ENCODE assay signal across 8 cellular contexts in the genomic region with DNA sequence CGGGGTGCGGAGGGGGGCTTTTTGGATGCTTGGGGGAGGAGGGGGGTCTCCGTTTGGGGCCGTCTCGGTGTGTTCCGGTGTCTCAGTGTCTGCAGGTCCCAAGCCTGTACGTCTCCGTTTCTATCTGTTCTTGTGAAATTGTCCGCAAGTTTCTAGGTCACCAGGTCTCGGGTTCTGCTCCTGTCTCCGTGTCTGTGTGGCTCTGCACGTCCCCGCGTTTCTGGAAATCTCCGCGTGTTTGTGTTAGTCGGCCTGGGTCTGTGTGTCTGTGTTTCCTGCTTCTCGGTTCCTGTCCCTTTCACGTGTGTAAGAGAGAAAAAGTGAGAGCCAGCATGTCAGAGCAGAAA. TPM values are rescaled to one million over a fixed set of nuclear protein-coding genes. Genes with fewer than 3 reads are reported as not detected.
DNase-seq lines count a peak whose midpoint lies in the region; ATAC-seq, FAIRE-seq and TF ChIP-seq lines count a peak whose summit lies in the region.

No MANE protein-coding gene starts in this region.

- H3K4me3 Mint-ChIP-seq in astrocyte (ENCODE audit: unreplicated experiment) = peak overlapping the region; percentile 94
- peak overlapping the region; percentile 79 for H3K4me3 Mint-ChIP-seq in stimulated activated memory B cell treated with anti-CD40 and anti-IgM and Interleukin-4, amounts not matched to agents 10 μg/mL and 1 μg/mL and 100 μg/mL, for 72 hours

- peaks cover 37% of the 10 kb centered on the region for H3K4me1 Mint-ChIP-seq in astrocyte (ENCODE audit: low read depth, unreplicated experiment)
- H3K4me1 Mint-ChIP-seq in stimulated activated memory B cell treated with anti-CD40 and anti-IgM and Interleukin-4, amounts not matched to agents 10 μg/mL and 1 μg/mL and 100 μg/mL, for 72 hours = peaks cover 27% of the 10 kb centered on the region

- peak; percentile 14 for DNase-seq in activated naive CD4-positive, alpha-beta T cell treated with Interleukin-2 at 50 U/mL for 16 hours
- no peak for DNase-seq in activated naive CD4-positive, alpha-beta T cell treated with anti-CD3 and anti-CD28 coated beads, Interleukin-2, amount 50 U/mL, for 16 hours
- DNase-seq in astrocyte (ENCODE audit: low read depth) (no peak), kidney (no peak), NCI-H345 (lab: John Stamatoyannopoulos, UW) (no peak), COLO668 (lab: John Stamatoyannopoulos, UW; ENCODE audit: unreplicated experiment) (no peak)

- H4K20me1 ChIP-seq in astrocyte (ENCODE audit: insufficient read depth, low read length) = peaks cover 44% of the 10 kb centered on the region

- TF ChIP-seq CTCF in astrocyte (IDR thresholded peaks at IDR 0.05; ENCODE audit: insufficient read depth, low read depth, low read length) = no peak
- no peak for TF ChIP-seq CTCF in kidney (IDR thresholded peaks at IDR 0.05; ENCODE audit: borderline replicate concordance, extremely low read depth, insufficient read depth)

- peak overlapping the region; percentile 100 for H3K4me2 ChIP-seq in astrocyte (ENCODE audit: low read length)

- peaks cover 22% of the 10 kb centered on the region for H3K36me3 Mint-ChIP-seq in astrocyte (ENCODE audit: low read depth, unreplicated experiment)
- no peaks in the 10 kb centered on the region for H3K36me3 Mint-ChIP-seq in stimulated activated memory B cell treated with anti-CD40 and anti-IgM and Interleukin-4, amounts not matched to agents 10 μg/mL and 1 μg/mL and 100 μg/mL, for 72 hours

- peak overlapping the region; percentile 91 for H3K9ac ChIP-seq in astrocyte (ENCODE audit: low read length)
- H3K9ac ChIP-seq in kidney (ENCODE audit: low read length in 2 of 2) = peak overlapping the region in 1 of 2 donors; percentile 64

- H2AFZ ChIP-seq in astrocyte (ENCODE audit: low read depth, low read length) = peak overlapping the region; percentile 65

- FAIRE-seq in astrocyte (lab: Jason Lieb, UNC) (no peak), kidney (lab: Jason Lieb, UNC) (no peak)

- H3K36me3 ChIP-seq in astrocyte (ENCODE audit: insufficient read depth, low read length) (no peaks in the 10 kb centered on the region), kidney (ENCODE audit: control insufficient read depth in 1 of 2, insufficient read depth in 2 of 2, low read length in 2 of 2) (no peaks in the 10 kb centered on the region)

- intact Hi-C loops in kidney (cut with DNase I) = loop anchor here (5.0 kb wide), 1 partner anchor 131 kb away; no protein-coding TSS in a partner anchor

- H3K27me3 Mint-ChIP-seq in astrocyte (ENCODE audit: low read depth, unreplicated experiment) = peaks cover 23% of the 10 kb centered on the region
- H3K27me3 Mint-ChIP-seq in stimulated activated memory B cell treated with anti-CD40 and anti-IgM and Interleukin-4, amounts not matched to agents 10 μg/mL and 1 μg/mL and 100 μg/mL, for 72 hours = peaks cover 65% of the 10 kb centered on the region

- H3K79me2 ChIP-seq in astrocyte (ENCODE audit: insufficient read depth, low read length) = peaks cover 46% of the 10 kb centered on the region

- peak overlapping the region; percentile 87 for H3K27ac Mint-ChIP-seq in astrocyte (ENCODE audit: unreplicated experiment)
- H3K27ac Mint-ChIP-seq in stimulated activated memory B cell treated with anti-CD40 and anti-IgM and Interleukin-4, amounts not matched to agents 10 μg/mL and 1 μg/mL and 100 μg/mL, for 72 hours = peak overlapping the region; percentile 35

- H3K4me1 ChIP-seq in astrocyte (ENCODE audit: insufficient read depth, low read length) (peaks cover 33% of the 10 kb centered on the region), kidney (ENCODE audit: control insufficient read depth in 1 of 2, insufficient read depth in 1 of 2, low read depth in 1 of 2, low read length in 2 of 2) (peaks cover 13 to 18% of the 10 kb centered on the region in 2 donors)

- H3K4me3 ChIP-seq in astrocyte (ENCODE audit: insufficient read depth, low read depth, low read length) = peak overlapping the region; percentile 85
- peak overlapping the region; percentile 44 to 57 for H3K4me3 ChIP-seq in kidney (ENCODE audit: low read length in 2 of 2)

- H3K27me3 ChIP-seq in astrocyte (ENCODE audit: insufficient read depth, low read length) = peaks cover 14% of the 10 kb centered on the region

- H3K9me3 ChIP-seq in astrocyte (ENCODE audit: insufficient read depth, low read depth, low read length) = no peaks in the 10 kb centered on the region
- no peaks in the 10 kb centered on the region for H3K9me3 ChIP-seq in kidney (ENCODE audit: control insufficient read depth in 1 of 2, low read length in 2 of 2)

- no peak for ATAC-seq in stimulated activated memory B cell treated with anti-CD40 and anti-IgM and Interleukin-4, amounts not matched to agents 10 μg/mL and 1 μg/mL and 100 μg/mL, for 72 hours
- no peak for ATAC-seq in GM18873 (IDR thresholded peaks at IDR 0.05; ENCODE audit: low FRiP score, unreplicated experiment)

- H3K27ac ChIP-seq in astrocyte (ENCODE audit: low read depth, low read length) = peak overlapping the region; percentile 83
- peak overlapping the region; percentile 4 to 65 for H3K27ac ChIP-seq in kidney (ENCODE audit: low read depth in 2 of 2, low read length in 2 of 2)

- peaks cover 2% of the 10 kb centered on the region for H3K9me3 Mint-ChIP-seq in astrocyte (ENCODE audit: unreplicated experiment)
- H3K9me3 Mint-ChIP-seq in stimulated activated memory B cell treated with anti-CD40 and anti-IgM and Interleukin-4, amounts not matched to agents 10 μg/mL and 1 μg/mL and 100 μg/mL, for 72 hours = no peaks in the 10 kb centered on the region

RNA-seq across cellular contexts. Expression of a gene that starts 0.9 kb away (rescaled TPM):
- total RNA-seq in astrocyte = 27.6 and 31.2 TPM in 2 replicates
- 45.6 TPM for total RNA-seq in kidney
- 13.6 TPM for polyA plus RNA-seq in kidney (ENCODE audit: insufficient read depth, low read depth, low replicate concordance)

RNA-seq across cellular contexts. Expression of a gene that starts 57.2 kb away (rescaled TPM):
- total RNA-seq in astrocyte (0.34 and 0.50 TPM in 2 replicates), kidney (202 TPM)
- polyA plus RNA-seq in kidney (ENCODE audit: insufficient read depth, low read depth, low replicate concordance) = 155 TPM

Comparison
In these comparisons a context has a peak if more than half of its experiments do, and no peak if none do; other contexts are left out.
1. RNA of a gene that starts 57.2 kb away (total RNA-seq): 202 TPM in kidney (single experiment); 0.34 to 0.50 TPM in astrocyte; every median in the first group is over 100 times any median in the second.